8 cellular contexts compared by ENCODE assay signal in the genomic region with DNA sequence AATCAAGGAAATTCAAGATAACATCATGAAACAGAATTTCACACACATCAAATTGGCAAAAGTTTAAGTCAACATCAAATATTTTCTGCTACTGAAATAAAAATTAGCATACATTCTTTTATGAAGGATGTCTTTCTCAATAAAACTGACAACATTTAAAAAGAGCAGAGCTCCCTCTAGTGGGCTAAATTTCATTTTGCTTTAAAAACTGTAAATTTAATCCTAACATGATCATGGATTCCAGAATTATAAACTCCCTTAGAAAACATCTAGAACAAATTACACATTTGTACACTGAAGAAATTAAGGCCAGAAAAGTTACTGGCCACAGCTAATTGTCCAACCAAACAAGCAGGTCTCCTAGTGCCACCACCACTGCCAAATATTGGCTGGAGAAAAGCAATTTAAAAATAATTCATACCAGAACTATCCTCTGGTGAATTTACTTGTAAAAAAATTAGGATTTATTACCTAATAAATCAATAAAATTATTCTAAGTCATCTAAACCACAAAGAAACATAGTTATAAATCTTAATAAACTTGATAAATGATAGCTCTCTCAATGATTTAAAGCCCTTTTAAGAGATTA. TPM values are rescaled to one million over a fixed set of nuclear protein-coding genes. Genes with fewer than 3 reads are reported as not detected.
A peak's percentile ranks its signal among the peaks of the same experiment; 100 is the strongest.
DNase-seq lines count a peak whose midpoint lies in the region; ATAC-seq and TF ChIP-seq lines count a peak whose summit lies in the region.

No MANE protein-coding gene starts in this region.

- peak; percentile 86 for TF ChIP-seq CTCF in endodermal cell (conservative IDR thresholded peaks at IDR 0.05)
- peak in 3 of 4 experiments; percentile 48 to 53 (median 49) for TF ChIP-seq CTCF in prostate gland (IDR thresholded peaks at IDR 0.05)

- peaks cover 31% of the 10 kb centered on the region for H3K4me1 Mint-ChIP-seq in endodermal cell

- no peaks in the 10 kb centered on the region for H3K9me3 Mint-ChIP-seq in endodermal cell

- H3K36me3 ChIP-seq in endodermal cell (ENCODE audit: control insufficient read depth, insufficient read depth, low read length): no peaks in the 10 kb centered on the region
- no peaks in the 10 kb centered on the region for H3K36me3 ChIP-seq in prostate gland

- H3K27me3 ChIP-seq in endodermal cell (ENCODE audit: control insufficient read depth, insufficient read depth, low read length, poor library complexity, severe bottlenecking) (no peaks in the 10 kb centered on the region), prostate gland (replicated peaks; ENCODE audit: insufficient read depth) (no peaks in the 10 kb centered on the region)

- no peak overlapping the region for H3K4me3 ChIP-seq in endodermal cell (ENCODE audit: low read length)
- H3K4me3 ChIP-seq in prostate gland: no peak overlapping the region

- peaks cover 17% of the 10 kb centered on the region for H3K4me1 ChIP-seq in endodermal cell (ENCODE audit: control insufficient read depth, insufficient read depth, low read length)
- no peaks in the 10 kb centered on the region for H3K4me1 ChIP-seq in prostate gland (replicated peaks)

- H3K27me3 Mint-ChIP-seq in endodermal cell (ENCODE audit: insufficient read depth): no peaks in the 10 kb centered on the region

- peaks cover 19% of the 10 kb centered on the region for H3K36me3 Mint-ChIP-seq in endodermal cell (ENCODE audit: low read depth)

- intact Hi-C loops in prostate gland (cut with DNase I): no loop called here

- H3K9me3 ChIP-seq in endodermal cell (ENCODE audit: control insufficient read depth, low read length) (no peaks in the 10 kb centered on the region), prostate gland (no peaks in the 10 kb centered on the region)

- no peak overlapping the region for H3K27ac Mint-ChIP-seq in endodermal cell

- no peak overlapping the region for H3K4me3 Mint-ChIP-seq in endodermal cell

- DNase-seq in NOMO-1 treated with DMSO at 0.1 percent for 48 hours (lab: John Stamatoyannopoulos, UW; ENCODE audit: unreplicated experiment) (peak; percentile 27), NOMO-1 treated with dmso at 0.1 percent for 144 hours (lab: John Stamatoyannopoulos, UW; ENCODE audit: unreplicated experiment) (no peak), NCI-H2227 (lab: John Stamatoyannopoulos, UW; ENCODE audit: unreplicated experiment) (peak; percentile 17), endodermal cell (no peak), prostate gland (ENCODE audit: low spot score) (no peak)

- no peak overlapping the region for H3K9ac ChIP-seq in endodermal cell (ENCODE audit: extremely low read depth, low read length, poor library complexity, severe bottlenecking)

- no peak for TF ChIP-seq POLR2A in prostate gland (IDR thresholded peaks at IDR 0.05)

- H3K27ac ChIP-seq in endodermal cell (ENCODE audit: low read depth, low read length) (no peak overlapping the region), prostate gland (no peak overlapping the region)

- no peak for ATAC-seq in GM19467 (IDR thresholded peaks at IDR 0.05; ENCODE audit: unreplicated experiment)
- ATAC-seq in GM18873 (IDR thresholded peaks at IDR 0.05; ENCODE audit: low FRiP score, unreplicated experiment): no peak
- ATAC-seq in HG03097 (IDR thresholded peaks at IDR 0.05; ENCODE audit: low FRiP score, unreplicated experiment): no peak

RNA-seq across cellular contexts. Expression of a gene that starts 31.2 kb away (rescaled TPM):
- total RNA-seq in endodermal cell (10 to 100 TPM; 32.2 to 42.1 TPM), prostate gland (1 to 10 TPM in 1 of 2 donors, under 1 TPM in 1; 0.32 to 1.8 TPM)
- polyA plus RNA-seq in endodermal cell (2013, experiment 1 of 2): 56.1 TPM
- 53.8 TPM for polyA plus RNA-seq in endodermal cell (2013, experiment 2 of 2)

Comparison
In these comparisons a context has a peak if more than half of its experiments do, and no peak if none do; other contexts are left out.
1. DNase-seq: peak in NOMO-1 treated with DMSO at 0.1 percent for 48 hours (single experiment) and NCI-H2227 (single experiment); none in NOMO-1 treated with dmso at 0.1 percent for 144 hours (single experiment), endodermal cell (single experiment) and prostate gland (single experiment).
2. RNA of a gene that starts 31.2 kb away (total RNA-seq): 32.2 to 42.1 TPM in endodermal cell; 0.32 to 1.8 TPM in prostate gland; every median in the first group is over 10 times any median in the second.